In the genomic region with DNA sequence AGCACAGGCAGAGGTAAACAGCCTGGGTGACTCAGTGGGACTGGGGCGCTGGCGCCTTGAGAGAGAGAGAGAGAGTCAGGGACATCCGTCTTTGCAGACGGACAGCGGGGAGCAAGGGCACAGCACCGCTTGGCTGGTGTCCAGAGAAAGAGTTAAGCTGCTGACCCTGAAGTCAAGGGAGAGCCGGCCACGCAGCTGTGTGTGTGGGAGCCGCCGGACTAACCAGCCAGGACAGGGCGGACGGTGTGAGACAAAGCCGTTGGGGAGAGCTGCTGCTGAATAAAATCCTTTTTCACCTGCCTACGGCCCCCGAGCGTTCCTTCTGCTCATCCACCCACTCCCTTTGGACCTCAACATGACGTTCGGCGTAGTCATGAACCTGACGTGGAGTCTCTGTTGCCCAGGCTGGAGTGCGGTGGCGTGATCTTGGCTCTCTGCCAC, we compare ENCODE assay signal across 2 cellular contexts.
TF ChIP-seq lines count a peak whose summit lies in the region.

No MANE protein-coding gene starts in this region.

TF ChIP-seq in SK-N-SH, 30 proteins besides CTCF, POLR2A, EP300 and RAD21:
- no peak for TF ChIP-seq GABPA (IDR thresholded peaks at IDR 0.05; ENCODE audit: low read depth)
- no peak for TF ChIP-seq MXI1 (IDR thresholded peaks at IDR 0.05; ENCODE audit: low read depth, low read length)
- TF ChIP-seq TCF12 (IDR thresholded peaks at IDR 0.05) = no peak
- TF ChIP-seq TEAD4 (IDR thresholded peaks at IDR 0.05; ENCODE audit: borderline replicate concordance, insufficient read depth) = no peak
- TF ChIP-seq, protein P1, sequence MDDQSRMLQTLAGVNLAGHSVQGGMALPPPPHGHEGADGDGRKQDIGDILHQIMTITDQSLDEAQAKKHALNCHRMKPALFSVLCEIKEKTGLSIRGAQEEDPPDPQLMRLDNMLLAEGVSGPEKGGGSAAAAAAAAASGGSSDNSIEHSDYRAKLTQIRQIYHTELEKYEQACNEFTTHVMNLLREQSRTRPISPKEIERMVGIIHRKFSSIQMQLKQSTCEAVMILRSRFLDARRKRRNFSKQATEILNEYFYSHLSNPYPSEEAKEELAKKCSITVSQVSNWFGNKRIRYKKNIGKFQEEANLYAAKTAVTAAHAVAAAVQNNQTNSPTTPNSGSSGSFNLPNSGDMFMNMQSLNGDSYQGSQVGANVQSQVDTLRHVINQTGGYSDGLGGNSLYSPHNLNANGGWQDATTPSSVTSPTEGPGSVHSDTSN (IDR thresholded peaks at IDR 0.05) = no peak
- no peak for TF ChIP-seq YY1 (IDR thresholded peaks at IDR 0.05; ENCODE audit: low read depth)
- TF ChIP-seq ELF1 (IDR thresholded peaks at IDR 0.05) = no peak
- no peak for TF ChIP-seq POLR2AphosphoS5 (IDR thresholded peaks at IDR 0.05; ENCODE audit: low read depth, low read length)

TF ChIP-seq in SK-N-SH treated with all-trans-retinoic acid at 6 μM for 48 hours, 23 proteins besides CTCF, POLR2A, EP300 and RAD21:
- TF ChIP-seq ZC3H10 (CRISPR knock-in tag; IDR thresholded peaks at IDR 0.05) = no peak
- TF ChIP-seq RARB (CRISPR knock-in tag; IDR thresholded peaks at IDR 0.05) = no peak
- no peak for TF ChIP-seq CSDC2 (CRISPR knock-in tag; IDR thresholded peaks at IDR 0.05)
- TF ChIP-seq, protein P2, sequence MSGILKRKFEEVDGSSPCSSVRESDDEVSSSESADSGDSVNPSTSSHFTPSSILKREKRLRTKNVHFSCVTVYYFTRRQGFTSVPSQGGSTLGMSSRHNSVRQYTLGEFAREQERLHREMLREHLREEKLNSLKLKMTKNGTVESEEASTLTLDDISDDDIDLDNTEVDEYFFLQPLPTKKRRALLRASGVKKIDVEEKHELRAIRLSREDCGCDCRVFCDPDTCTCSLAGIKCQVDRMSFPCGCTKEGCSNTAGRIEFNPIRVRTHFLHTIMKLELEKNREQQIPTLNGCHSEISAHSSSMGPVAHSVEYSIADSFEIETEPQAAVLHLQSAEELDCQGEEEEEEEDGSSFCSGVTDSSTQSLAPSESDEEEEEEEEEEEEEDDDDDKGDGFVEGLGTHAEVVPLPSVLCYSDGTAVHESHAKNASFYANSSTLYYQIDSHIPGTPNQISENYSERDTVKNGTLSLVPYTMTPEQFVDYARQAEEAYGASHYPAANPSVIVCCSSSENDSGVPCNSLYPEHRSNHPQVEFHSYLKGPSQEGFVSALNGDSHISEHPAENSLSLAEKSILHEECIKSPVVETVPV (CRISPR knock-in tag; IDR thresholded peaks at IDR 0.05) = no peak
- TF ChIP-seq CREB5 (CRISPR knock-in tag; IDR thresholded peaks at IDR 0.05; ENCODE audit: low read depth) = no peak
- TF ChIP-seq ARNTL (CRISPR knock-in tag; IDR thresholded peaks at IDR 0.05; ENCODE audit: borderline replicate concordance, low read depth) = no peak
